Comparison of ENCODE assay signal across 23 cellular contexts in genomic region chr1:84095308-84095707, GRCh38.
"Had no signal": no experiment of that assay in that cellular context is flagged by ENCODE, and none has a peak within 500 bp of the region (broad histone marks: within the 10 kb centered on the region; RNA-seq: fewer than 3 reads in every experiment).

No MANE protein-coding gene starts in this region.

- H3K27me3 ChIP-seq: ovary, right atrium auricular region, stomach, testis, thyroid gland, transverse colon, upper lobe of left lung, vagina had no signal

- H3K9me3 Mint-ChIP-seq: naive B cell, natural killer cell had no signal

- DNase-seq: islet precursor cell; left ventricle myocardium inferior; naive B cell; natural killer cell; ovary; stimulated activated CD4-positive, alpha-beta T cell treated with anti-CD3 and anti-CD28 coated beads, Interleukin-12 subunit alpha, Interleukin-12 subunit beta, amount 100 ng/mL, for 4 hours; stimulated activated CD4-positive, alpha-beta T cell treated with anti-CD3 and anti-CD28 coated beads, Interleukin-15, amount 100 ng/mL, for 24 hours; stimulated activated CD4-positive, alpha-beta T cell treated with anti-CD3 and anti-CD28 coated beads, Interleukin-2, amount 100 ng/mL, for 24 hours; stimulated activated CD4-positive, alpha-beta T cell treated with anti-CD3 and anti-CD28 coated beads, Interleukin-4, amount 100 ng/mL, for 1 hour; stimulated activated naive B cell treated with anti-CD40 and anti-IgM and Interleukin-4, amounts not matched to agents 10 μg/mL and 1 μg/mL and 100 μg/mL, for 72 hours; stimulated activated naive CD8-positive, alpha-beta T cell treated with anti-CD3 and anti-CD28 coated beads, Interleukin-15, Interleukin-2, amounts not matched to agents 100 U/mL and 50 U/mL, for 24 hours; stomach; testis; thyroid gland; transverse colon; upper lobe of left lung had no signal

- H3K27me3 Mint-ChIP-seq: naive B cell; progenitor cell of endocrine pancreas; stimulated activated naive B cell treated with anti-CD40 and anti-IgM and Interleukin-4, amounts not matched to agents 10 μg/mL and 1 μg/mL and 100 μg/mL, for 72 hours had no signal

- H3K4me3 Mint-ChIP-seq: mesothelial cell of epicardium; naive B cell; natural killer cell; stimulated activated naive B cell treated with anti-CD40 and anti-IgM and Interleukin-4, amounts not matched to agents 10 μg/mL and 1 μg/mL and 100 μg/mL, for 72 hours had no signal

- H3K27ac ChIP-seq: left ventricle myocardium inferior, ovary, right atrium auricular region, skin epidermis, stomach, testis, thyroid gland, transverse colon, upper lobe of left lung, vagina had no signal

- H3K36me3 Mint-ChIP-seq: naive B cell, natural killer cell had no signal

- H3K4me1 ChIP-seq: right atrium auricular region, testis, thyroid gland, vagina had no signal

- H3K4me3 ChIP-seq: left ventricle myocardium inferior, lung, ovary, right atrium auricular region, skin epidermis, stomach, testis, thyroid gland, transverse colon, upper lobe of left lung, vagina had no signal

- H3K27ac Mint-ChIP-seq: mesothelial cell of epicardium; naive B cell; natural killer cell; progenitor cell of endocrine pancreas; stimulated activated naive B cell treated with anti-CD40 and anti-IgM and Interleukin-4, amounts not matched to agents 10 μg/mL and 1 μg/mL and 100 μg/mL, for 72 hours had no signal

- H3K36me3 ChIP-seq: left ventricle myocardium inferior, ovary, right atrium auricular region, stomach, thyroid gland, transverse colon, upper lobe of left lung, vagina had no signal

- H3K9me3 ChIP-seq: left ventricle myocardium inferior, ovary, right atrium auricular region, stomach, testis, thyroid gland, transverse colon, upper lobe of left lung, vagina had no signal

- ATAC-seq: natural killer cell; sciatic nerve; stimulated activated naive B cell treated with anti-CD40 and anti-IgM and Interleukin-4, amounts not matched to agents 10 μg/mL and 1 μg/mL and 100 μg/mL, for 72 hours; stimulated activated naive CD8-positive, alpha-beta T cell treated with anti-CD3 and anti-CD28 coated beads, Interleukin-15, Interleukin-2, amounts not matched to agents 100 U/mL and 50 U/mL, for 24 hours had no signal
